Comparison of ENCODE assay signal across 8 cellular contexts in genomic region chr2:211967234-211967633, GRCh38.
"Had no signal": no experiment of that assay in that cellular context is flagged by ENCODE, and none has a peak within 500 bp of the region (broad histone marks: within the 10 kb centered on the region; RNA-seq: fewer than 3 reads in every experiment).

No MANE protein-coding gene starts in this region.

- FAIRE-seq: G401.6, GM12878, GM12891, GM12892, GM18507, GM19239 had no signal

- DNase-seq: GDM1, GF-D8 had no signal

- ATAC-seq: GM12878 had no signal

- H3K4me3 ChIP-seq: GM12878 had no signal
